13 cellular contexts compared by ENCODE assay signal in the genomic region with DNA sequence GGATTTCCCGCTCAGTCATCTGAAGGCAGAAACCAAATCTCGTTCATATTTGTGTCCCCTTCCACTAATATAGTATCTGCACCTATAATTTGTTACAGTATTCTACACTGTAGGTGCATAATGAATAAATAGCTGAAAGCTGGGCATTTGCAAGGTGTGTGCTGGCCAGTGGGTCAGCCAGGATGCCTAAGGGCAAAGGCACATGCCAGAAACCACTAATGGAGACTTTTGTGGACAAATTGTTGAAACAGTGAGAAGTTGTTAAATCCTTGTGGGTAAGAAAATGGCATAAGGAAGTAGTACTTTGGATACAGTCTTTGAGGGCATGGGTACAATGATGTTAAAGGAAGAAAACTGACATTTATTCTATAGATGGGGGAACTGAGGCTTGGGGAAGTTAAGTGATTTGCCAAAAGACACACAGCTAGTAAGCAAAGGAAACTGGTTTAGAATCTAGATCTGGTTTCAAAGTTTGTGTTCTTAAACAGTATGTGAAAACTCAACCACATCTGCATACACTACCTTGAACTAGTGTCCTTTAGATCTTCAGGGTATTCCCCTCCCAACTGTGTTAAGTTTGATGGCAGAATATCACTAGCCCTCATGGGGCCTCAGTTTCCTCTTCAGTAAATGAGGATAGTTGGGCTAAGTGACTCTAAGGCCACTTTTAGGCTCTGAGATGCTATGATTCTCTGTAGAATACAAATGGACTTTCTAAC. TPM values are rescaled to one million over a fixed set of nuclear protein-coding genes. Genes with fewer than 3 reads are reported as not detected.
DNase-seq lines count a peak whose midpoint lies in the region; ATAC-seq and TF ChIP-seq lines count a peak whose summit lies in the region.
"Had no signal": no experiment of that assay in that cellular context is flagged by ENCODE, and none has a peak within 500 bp of the region (broad histone marks: within the 10 kb centered on the region; RNA-seq: fewer than 3 reads in every experiment).

No MANE protein-coding gene starts in this region.

- H3K4me1 Mint-ChIP-seq in MCF 10A (ENCODE audit: insufficient read depth, unreplicated experiment) (peaks cover 35% of the 10 kb centered on the region), T-cell (peaks cover 94 to 97% (median 96%) of the 10 kb centered on the region in 3 donors)

- WGBS in mammary epithelial cell (ENCODE audit: low coverage, missing lambda C conversion rate), result 100% methylated on average over 2 of the region's 2 CpGs
- WGBS in thymus, result 96% methylated on average over 2 of the region's 2 CpGs

- no peaks in the 10 kb centered on the region for H3K36me3 Mint-ChIP-seq in MCF 10A (ENCODE audit: insufficient read depth, unreplicated experiment)
- H3K36me3 Mint-ChIP-seq in T-cell, result no peaks in the 10 kb centered on the region

- H3K9ac ChIP-seq in mammary epithelial cell (ENCODE audit: insufficient read depth, low read length), result no peak overlapping the region
- H3K9ac ChIP-seq: GM23248 had no signal

- peak in 2 of 4 experiments; percentile 7 to 8 for ATAC-seq in T-cell (replicated peaks in 1 of 4)

- H3K9me3 Mint-ChIP-seq in MCF 10A (ENCODE audit: unreplicated experiment) (no peaks in the 10 kb centered on the region), T-cell (no peaks in the 10 kb centered on the region)

- dilution Hi-C loops in mammary epithelial cell (cut with HindIII; ENCODE audit: low sequenced_read_pairs), result no loop called here

- DNase-seq in MCF 10A (ENCODE audit: unreplicated experiment) (peak; percentile 32), mammary epithelial cell (no peak), T-cell (no peak), NCI-H1092 treated with DMSO at 0.1 percent for 48 hours (lab: John Stamatoyannopoulos, UW) (no peak), NCI-H1694 (lab: John Stamatoyannopoulos, UW) (no peak)
- DNase-seq in effector memory CD4-positive, alpha-beta T cell, result no peak
- DNase-seq in activated CD4-positive, CD25-positive, alpha-beta regulatory T cell (lab: John Stamatoyannopoulos, UW), result no peak
- DNase-seq: NCI-H1436, NCI-H446, nucleus accumbens, stomach had no signal

- no peak overlapping the region for H2AFZ ChIP-seq in mammary epithelial cell (ENCODE audit: low read depth, low read length)
- H2AFZ ChIP-seq: GM23248 had no signal

- BruUV-seq in MCF 10A (replicated peaks; lab: Mats Ljungman, UMichigan), result no TSS peak
- BruUV-seq in mammary epithelial cell (replicated peaks; lab: Mats Ljungman, UMichigan), result no TSS peak

- H3K4me3 ChIP-seq in mammary epithelial cell (replicated peaks in 1 of 3; ENCODE audit: insufficient read depth in 1 of 3, low read depth in 2 of 3, low read length in 3 of 3) (no peak overlapping the region), thymus (ENCODE audit: low read length) (no peak overlapping the region)
- no peak overlapping the region for H3K4me3 ChIP-seq in effector memory CD4-positive, alpha-beta T cell (ENCODE audit: insufficient read depth, low read depth, low read length, poor library complexity, severe bottlenecking)
- H3K4me3 ChIP-seq: GM23248, stomach had no signal

- in situ Hi-C loops in mammary epithelial cell (cut with MboI; ENCODE audit: low sequenced_read_pairs in 2 of 2), result loop anchor here in 1 of 2 donors (25.0 kb wide), 1 partner anchor 94 kb away; a partner anchor contains a TSS

- no peaks in the 10 kb centered on the region for H3K79me2 ChIP-seq in mammary epithelial cell (ENCODE audit: insufficient read depth, low read length)

- no peaks in the 10 kb centered on the region for H3K27me3 ChIP-seq in mammary epithelial cell (ENCODE audit: insufficient read depth, low read length)
- H3K27me3 ChIP-seq in effector memory CD4-positive, alpha-beta T cell (replicated peaks; ENCODE audit: control insufficient read depth, insufficient read depth, low read length, poor library complexity, severe bottlenecking), result no peaks in the 10 kb centered on the region
- H3K27me3 ChIP-seq in thymus (ENCODE audit: control insufficient read depth, insufficient read depth), result no peaks in the 10 kb centered on the region
- H3K27me3 ChIP-seq: stomach had no signal

- no peak overlapping the region for H3K4me2 ChIP-seq in mammary epithelial cell (ENCODE audit: insufficient read depth, low read depth, low read length)

- H3K4me3 Mint-ChIP-seq in MCF 10A (ENCODE audit: unreplicated experiment) (peak overlapping the region; percentile 32), T-cell (peak overlapping the region; percentile 40 to 84 (median 76))

- TF ChIP-seq CTCF in MCF 10A (IDR thresholded peaks at IDR 0.05; ENCODE audit: unreplicated experiment), result no peak
- no peak for TF ChIP-seq CTCF in mammary epithelial cell (conservative IDR thresholded peaks at IDR 0.05 in 1 of 2, IDR thresholded peaks at IDR 0.05 in 1 of 2; ENCODE audit: extremely low read depth in 1 of 2, insufficient read depth in 1 of 2, low read depth in 1 of 2, low read length in 2 of 2)

- peaks cover 51% of the 10 kb centered on the region for H3K4me1 ChIP-seq in mammary epithelial cell (ENCODE audit: insufficient read depth, low read length)
- H3K4me1 ChIP-seq in effector memory CD4-positive, alpha-beta T cell (ENCODE audit: control insufficient read depth, insufficient read depth, low read length, poor library complexity, severe bottlenecking), result peaks cover 79% of the 10 kb centered on the region
- H3K4me1 ChIP-seq in thymus (ENCODE audit: control insufficient read depth, insufficient read depth, low read length), result peaks cover 6% of the 10 kb centered on the region

- H3K27ac ChIP-seq in mammary epithelial cell (ENCODE audit: insufficient read depth, low read depth, low read length), result no peak overlapping the region
- peak overlapping the region; percentile 91 for H3K27ac ChIP-seq in effector memory CD4-positive, alpha-beta T cell (ENCODE audit: insufficient read depth, low read length, poor library complexity, severe bottlenecking)
- peak overlapping the region; percentile 82 for H3K27ac ChIP-seq in thymus (ENCODE audit: low read depth)
- H3K27ac ChIP-seq: GM23248 had no signal

- intact Hi-C loops in MCF 10A (cut with micrococcal nuclease), result no loop called here
- intact Hi-C loops in mammary epithelial cell (cut with micrococcal nuclease), result no loop called here

- no peaks in the 10 kb centered on the region for H3K27me3 Mint-ChIP-seq in MCF 10A (ENCODE audit: insufficient read depth, unreplicated experiment)
- no peaks in the 10 kb centered on the region for H3K27me3 Mint-ChIP-seq in T-cell

- H3K9me3 ChIP-seq in mammary epithelial cell (replicated peaks; ENCODE audit: insufficient read depth, low read length) (no peaks in the 10 kb centered on the region), thymus (ENCODE audit: control insufficient read depth) (no peaks in the 10 kb centered on the region)
- H3K9me3 ChIP-seq in effector memory CD4-positive, alpha-beta T cell (ENCODE audit: control insufficient read depth, low read length), result no peaks in the 10 kb centered on the region
- H3K9me3 ChIP-seq: stomach had no signal

- CTCF ChIA-PET in MCF 10A (lab: Yijun Ruan, JAX), result interaction anchor here (2.6 kb wide), 1 partner anchor 27 kb away, joined by 5 read pairs; a partner anchor contains a TSS
- CTCF ChIA-PET in mammary epithelial cell (lab: Charles Lee; ENCODE audit: low non-redundant PET), result no interaction called here
- CTCF ChIA-PET in T-cell (lab: Charles Lee), result interaction anchor here in 1 of 2 donors (1.0 to 3.1 kb wide), 3 partner anchors 9 to 150 kb away, joined by 3 to 13 read pairs (median 3); no protein-coding TSS in a partner anchor

- no peaks in the 10 kb centered on the region for H3K36me3 ChIP-seq in mammary epithelial cell (ENCODE audit: insufficient read depth, low read length)
- no peaks in the 10 kb centered on the region for H3K36me3 ChIP-seq in effector memory CD4-positive, alpha-beta T cell (ENCODE audit: control insufficient read depth, insufficient read depth, low read length)
- H3K36me3 ChIP-seq in thymus (ENCODE audit: control insufficient read depth, insufficient read depth), result no peaks in the 10 kb centered on the region
- H3K36me3 ChIP-seq: stomach had no signal

- H3K27ac Mint-ChIP-seq in MCF 10A (ENCODE audit: low read depth, unreplicated experiment) (no peak overlapping the region), T-cell (peak overlapping the region; percentile 99 to 100)

- POLR2A ChIA-PET in MCF 10A (lab: Yijun Ruan, JAX), result no interaction called here
- POLR2A ChIA-PET in T-cell (lab: Charles Lee), result interaction anchor here (0.6 to 0.8 kb wide), 3 partner anchors 8 to 26 kb away, joined by 3 read pairs; no protein-coding TSS in a partner anchor

- H4K20me1 ChIP-seq in mammary epithelial cell (ENCODE audit: insufficient read depth, low read length), result no peaks in the 10 kb centered on the region

RNA-seq across cellular contexts. Expression of a gene that starts 26.5 kb away (rescaled TPM):
- 4.4 TPM in 2 replicates for total RNA-seq in MCF 10A (2022)
- total RNA-seq in mammary epithelial cell, result 10 to 100 TPM in 1 of 2 donors, 1 to 10 TPM in 1; 6.5 to 17.2 TPM
- 12.7 TPM for polyA plus RNA-seq in mammary epithelial cell
- polyA minus RNA-seq in mammary epithelial cell, result 10.6 TPM
- total RNA-seq in T-cell, result 10 to 100 TPM; 33.4 to 48.4 (median 41.9) TPM
- 5.5 TPM for polyA plus RNA-seq in thymus
